In the genomic region with DNA sequence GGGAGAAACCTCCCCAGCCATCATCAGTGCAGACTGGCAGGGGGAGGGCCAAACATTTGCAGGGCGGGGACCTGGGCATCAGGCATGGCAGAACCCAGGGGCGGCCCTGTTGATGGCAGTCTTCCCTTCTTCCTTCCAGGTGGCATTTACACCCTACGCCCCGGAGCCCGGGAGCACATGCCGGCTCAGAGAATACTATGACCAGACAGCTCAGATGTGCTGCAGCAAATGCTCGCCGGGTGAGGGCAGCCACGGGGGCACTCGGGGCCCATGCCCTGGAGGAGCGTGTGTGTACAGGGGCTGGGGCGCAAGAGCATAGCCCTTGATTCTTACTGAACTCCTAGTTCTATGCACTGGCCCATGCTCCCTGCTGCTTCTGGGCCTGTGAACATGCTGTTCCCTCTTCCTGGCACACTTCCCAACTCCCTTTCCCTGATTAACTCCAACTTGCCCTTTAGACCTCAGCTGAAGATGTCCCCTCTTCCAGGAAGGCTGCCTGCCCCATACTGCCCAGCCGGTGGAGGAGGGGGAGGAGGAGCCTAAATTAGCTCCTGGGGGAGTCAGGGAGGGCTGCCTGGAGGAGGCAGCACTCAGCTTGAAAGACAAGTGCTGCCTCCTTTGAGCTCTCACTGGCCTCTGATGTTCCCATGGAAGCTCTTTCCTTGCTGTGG, we compare ENCODE assay signal across 1 cellular context.
TF ChIP-seq lines count a peak whose summit lies in the region.

No MANE protein-coding gene starts in this region.

TF ChIP-seq in GM12878, 131 proteins besides CTCF, POLR2A, EP300 and RAD21:
- TF ChIP-seq RFX5 (IDR thresholded peaks at IDR 0.05; ENCODE audit: low read depth, low read length), result no peak
- TF ChIP-seq SMARCA5 (IDR thresholded peaks at IDR 0.05), result peak; percentile 73; the same call in 1 of the 2 replicates
